In genomic region chr4:102263024-102263787, GRCh38 we compare ENCODE assay signal across 8 cellular contexts.
A peak's percentile ranks its signal among the peaks of the same experiment; 100 is the strongest.
DNase-seq lines count a peak whose midpoint lies in the region; ATAC-seq, FAIRE-seq and TF ChIP-seq lines count a peak whose summit lies in the region.

No MANE protein-coding gene starts in this region.

- no peaks in the 10 kb centered on the region for H4K20me1 ChIP-seq in GM23248 (ENCODE audit: insufficient read depth)

- H3K9me3 ChIP-seq in GM23248 (ENCODE audit: low read depth) (no peaks in the 10 kb centered on the region), pancreas (no peaks in the 10 kb centered on the region)

- no peaks in the 10 kb centered on the region for H3K27me3 ChIP-seq in GM23248 (replicated peaks; ENCODE audit: insufficient read depth)
- no peaks in the 10 kb centered on the region for H3K27me3 ChIP-seq in pancreas

- intact Hi-C loops in pancreas (cut with DNase I) = no loop called here

- in situ Hi-C loops in ACHN (cut with HindIII; ENCODE audit: low pct_ligation_motif_present, low pct_unique_long_range_greater_than_20kb, low sequenced_read_pairs) = no loop called here
- in situ Hi-C loops in GM23248 (cut with MboI) = no loop called here
- in situ Hi-C loops in KBM-7 (cut with MboI; ENCODE audit: low pct_unique_long_range_greater_than_20kb, low sequenced_read_pairs) = no loop called here

- H3K4me2 ChIP-seq in GM23248 (ENCODE audit: unreplicated experiment) = no peak overlapping the region

- peak; percentile 64 for DNase-seq in ACHN
- DNase-seq in GM04504 (ENCODE audit: low read depth) = peak; percentile 9
- peak; percentile 57 for DNase-seq in GM23248
- peak; percentile 40 for DNase-seq in KBM-7
- peak; percentile 41 for DNase-seq in RCC 7860 (ENCODE audit: low spot score)
- DNase-seq in epithelial cell of prostate (ENCODE audit: low read depth, low spot score) = peak; percentile 24
- DNase-seq in pancreas = no peak
- DNase-seq in NK-92 (lab: John Stamatoyannopoulos, UW; ENCODE audit: unreplicated experiment) = no peak

- H3K9me2 ChIP-seq in GM23248 (ENCODE audit: insufficient read depth) = no peaks in the 10 kb centered on the region

- FAIRE-seq in RCC 7860 (lab: Jason Lieb, UNC) (peak; percentile 66), pancreas (lab: Jason Lieb, UNC) (no peak)

- no peak overlapping the region for H3K27ac ChIP-seq in GM23248
- no peak overlapping the region for H3K27ac ChIP-seq in epithelial cell of prostate
- no peak overlapping the region for H3K27ac ChIP-seq in pancreas

- H3K4me3 ChIP-seq in GM23248 = no peak overlapping the region
- H3K4me3 ChIP-seq in pancreas = no peak overlapping the region

- 54 to 64% methylated on average over 3 of the region's 3 CpGs for WGBS in GM23248 (ENCODE audit: low coverage in 1 of 2, low lambda C conversion rate in 2 of 2, missing lambda C conversion rate in 2 of 2), 2 experiments
- WGBS in pancreas, 2 donors = 61 to 64% methylated on average over 3 of the region's 3 CpGs

- ATAC-seq in pancreas = peak in 3 of 4 donors; percentile 72 to 79 (median 76)

- no peak overlapping the region for H3K9ac ChIP-seq in GM23248

- H3K4me1 ChIP-seq in GM23248 (ENCODE audit: insufficient read depth) = no peaks in the 10 kb centered on the region
- H3K4me1 ChIP-seq in pancreas = no peaks in the 10 kb centered on the region

- no peaks in the 10 kb centered on the region for H3F3A ChIP-seq in GM23248 (ENCODE audit: insufficient read depth)

- no peak overlapping the region for H2AFZ ChIP-seq in GM23248

- TF ChIP-seq CTCF in pancreas (IDR thresholded peaks at IDR 0.05) = peak in 1 of 4 donors; percentile 16

- H3K36me3 ChIP-seq in GM23248 (ENCODE audit: low read depth) (no peaks in the 10 kb centered on the region), pancreas (no peaks in the 10 kb centered on the region)

- no peaks in the 10 kb centered on the region for H3K79me2 ChIP-seq in GM23248 (ENCODE audit: insufficient read depth)

Comparison
In these comparisons a context has a peak if more than half of its experiments do, and no peak if none do; other contexts are left out.
1. DNase-seq: peak in ACHN (single experiment), GM04504 (single experiment), GM23248 (single experiment), KBM-7 (single experiment), RCC 7860 (single experiment) and epithelial cell of prostate (single experiment); none in pancreas (0 of 6) and NK-92 (single experiment).